Comparison of ENCODE assay signal across 9 cellular contexts in the genomic region with DNA sequence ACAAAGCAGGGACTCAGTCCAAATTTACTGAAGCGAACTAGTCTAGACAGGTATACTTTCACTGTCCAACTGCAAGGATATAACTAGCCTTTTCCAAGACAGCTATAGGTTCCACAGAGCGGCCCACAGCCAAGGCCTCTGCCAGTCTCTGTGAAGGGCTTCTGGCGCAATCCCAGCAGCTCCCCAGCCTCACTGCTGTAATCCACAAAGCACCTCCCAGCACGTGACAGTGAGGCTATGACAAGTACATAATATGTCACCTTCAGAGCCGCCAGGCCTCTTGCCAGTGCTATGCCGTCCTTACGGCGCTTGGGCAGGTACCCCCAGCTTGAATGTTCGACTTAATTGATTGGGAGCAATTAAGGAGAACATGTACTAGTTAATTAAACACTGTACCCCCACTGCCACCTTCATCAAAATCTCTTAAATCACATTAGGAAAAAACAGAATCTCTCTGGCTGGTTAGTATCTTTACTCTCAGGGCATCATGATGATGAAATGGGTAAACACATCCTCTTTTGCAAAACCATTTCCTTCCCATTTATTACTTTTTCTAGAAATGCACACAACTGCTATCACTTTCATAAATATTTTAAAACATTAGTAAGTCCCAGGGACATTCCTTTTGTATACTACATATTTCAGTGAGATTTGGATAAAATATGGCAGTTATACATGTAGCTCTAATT.
DNase-seq lines count a peak whose midpoint lies in the region; ATAC-seq and TF ChIP-seq lines count a peak whose summit lies in the region.
"Had no signal": no experiment of that assay in that cellular context is flagged by ENCODE, and none has a peak within 500 bp of the region (broad histone marks: within the 10 kb centered on the region; RNA-seq: fewer than 3 reads in every experiment).

No MANE protein-coding gene starts in this region.

- peak overlapping the region; percentile 57 for H3K27ac ChIP-seq in BLaER1

- DNase-seq in activated B cell treated with CpG ODN at 0.5 μM for 24 hours (no peak), left lobe of liver (ENCODE audit: low spot score) (peak; percentile 57), HuH-7.5 (ENCODE audit: low spot score) (no peak), progenitor cell of endocrine pancreas (ENCODE audit: low spot score, unreplicated experiment) (no peak)
- no peak for DNase-seq in activated T-cell treated with anti-CD3 and anti-CD28 coated beads, Interleukin-2, amount 50 U/mL, for 72 hours
- DNase-seq: central memory CD4-positive, alpha-beta T cell had no signal

- no peaks in the 10 kb centered on the region for H4K20me1 ChIP-seq in BLaER1

- peak overlapping the region; percentile 30 for H3K9ac ChIP-seq in BLaER1

- peak; percentile 69 for ATAC-seq in HG03175 (IDR thresholded peaks at IDR 0.05; ENCODE audit: unreplicated experiment)
- peak; percentile 66 for ATAC-seq in activated B cell treated with CpG ODN at 0.5 μM for 24 hours (ENCODE audit: low read depth)
- no peak for ATAC-seq in left lobe of liver
- no peak for ATAC-seq in GM18519 (IDR thresholded peaks at IDR 0.05; ENCODE audit: low FRiP score, unreplicated experiment)
- ATAC-seq in activated T-cell treated with anti-CD3 and anti-CD28 coated beads, Interleukin-2, amount 50 U/mL, for 72 hours (replicated peaks in 1 of 2), result no peak

- H3K27me3 Mint-ChIP-seq in activated B cell treated with CpG ODN at 0.5 μM for 24 hours, result no peaks in the 10 kb centered on the region
- peaks cover 7% of the 10 kb centered on the region for H3K27me3 Mint-ChIP-seq in progenitor cell of endocrine pancreas
- no peaks in the 10 kb centered on the region for H3K27me3 Mint-ChIP-seq in activated T-cell treated with anti-CD3 and anti-CD28 coated beads, Interleukin-2, amount 50 U/mL, for 72 hours (ENCODE audit: low read depth)

- peaks cover 77% of the 10 kb centered on the region for H3K4me1 Mint-ChIP-seq in activated B cell treated with CpG ODN at 0.5 μM for 24 hours
- peaks cover 20% of the 10 kb centered on the region for H3K4me1 Mint-ChIP-seq in progenitor cell of endocrine pancreas (ENCODE audit: low read depth)
- peaks cover 2% of the 10 kb centered on the region for H3K4me1 Mint-ChIP-seq in activated T-cell treated with anti-CD3 and anti-CD28 coated beads, Interleukin-2, amount 50 U/mL, for 72 hours (ENCODE audit: low read depth)

- H3K4me3 Mint-ChIP-seq in activated B cell treated with CpG ODN at 0.5 μM for 24 hours (peak overlapping the region; percentile 52), progenitor cell of endocrine pancreas (ENCODE audit: low read depth) (no peak overlapping the region)
- no peak overlapping the region for H3K4me3 Mint-ChIP-seq in activated T-cell treated with anti-CD3 and anti-CD28 coated beads, Interleukin-2, amount 50 U/mL, for 72 hours

- no peaks in the 10 kb centered on the region for H3K9me3 ChIP-seq in BLaER1

- no peaks in the 10 kb centered on the region for H3K27me3 ChIP-seq in BLaER1

- H3K4me1 ChIP-seq in BLaER1, result peaks cover 84% of the 10 kb centered on the region

- no peaks in the 10 kb centered on the region for H3K9me3 Mint-ChIP-seq in activated B cell treated with CpG ODN at 0.5 μM for 24 hours
- H3K9me3 Mint-ChIP-seq in progenitor cell of endocrine pancreas (ENCODE audit: low read depth), result no peaks in the 10 kb centered on the region
- H3K9me3 Mint-ChIP-seq in activated T-cell treated with anti-CD3 and anti-CD28 coated beads, Interleukin-2, amount 50 U/mL, for 72 hours, result no peaks in the 10 kb centered on the region

- TF ChIP-seq CTCF in activated B cell treated with CpG ODN at 0.5 μM for 24 hours (IDR thresholded peaks at IDR 0.05) (no peak), progenitor cell of endocrine pancreas (IDR thresholded peaks at IDR 0.05; ENCODE audit: unreplicated experiment) (no peak)

- H3K36me3 Mint-ChIP-seq in activated B cell treated with CpG ODN at 0.5 μM for 24 hours (ENCODE audit: low read depth) (no peaks in the 10 kb centered on the region), progenitor cell of endocrine pancreas (ENCODE audit: insufficient read depth) (peaks cover 2% of the 10 kb centered on the region)
- no peaks in the 10 kb centered on the region for H3K36me3 Mint-ChIP-seq in activated T-cell treated with anti-CD3 and anti-CD28 coated beads, Interleukin-2, amount 50 U/mL, for 72 hours (ENCODE audit: insufficient read depth in 2 of 2)

- H3K27ac Mint-ChIP-seq in activated B cell treated with CpG ODN at 0.5 μM for 24 hours, result peak overlapping the region; percentile 91
- H3K27ac Mint-ChIP-seq in progenitor cell of endocrine pancreas, result no peak overlapping the region
- no peak overlapping the region for H3K27ac Mint-ChIP-seq in activated T-cell treated with anti-CD3 and anti-CD28 coated beads, Interleukin-2, amount 50 U/mL, for 72 hours

- CTCF ChIA-PET in activated B cell treated with CpG ODN at 0.5 μM for 24 hours (lab: Charles Lee), result interaction anchor here (1.0 to 1.2 kb wide), 3 partner anchors 29 to 418 kb away, joined by 3 to 6 read pairs (median 3); no protein-coding TSS in a partner anchor

- H3K36me3 ChIP-seq in BLaER1, result no peaks in the 10 kb centered on the region

- POLR2A ChIA-PET in activated B cell treated with CpG ODN at 0.5 μM for 24 hours (lab: Charles Lee), result interaction anchor here (0.6 to 2.6 kb wide), 6 partner anchors 25 to 619 kb away, joined by 3 to 15 read pairs (median 4); no protein-coding TSS in a partner anchor

- H3K4me2 ChIP-seq in BLaER1, result peak overlapping the region; percentile 74

- no peak overlapping the region for H3K4me3 ChIP-seq in BLaER1

- intact Hi-C loops in activated B cell treated with CpG ODN at 0.5 μM for 24 hours (cut with micrococcal nuclease), result loop anchor here (1.0 to 10.0 kb wide), 4 partner anchors 226 to 424 kb away; a partner anchor contains a TSS

Comparison
In these comparisons a context has a peak if more than half of its experiments do, and no peak if none do; other contexts are left out.
1. ATAC-seq: peak in HG03175 (single experiment) and activated B cell treated with CpG ODN at 0.5 μM for 24 hours (single experiment); none in left lobe of liver (single experiment), GM18519 (single experiment) and activated T-cell treated with anti-CD3 and anti-CD28 coated beads, Interleukin-2, amount 50 U/mL, for 72 hours (0 of 2).